Comparison of ENCODE assay signal across 21 cellular contexts in genomic region chr4:19945501-19945900, GRCh38.
DNase-seq lines count a peak whose midpoint lies in the region; ATAC-seq, FAIRE-seq and TF ChIP-seq lines count a peak whose summit lies in the region.
"Had no signal": no experiment of that assay in that cellular context is flagged by ENCODE, and none has a peak within 500 bp of the region (broad histone marks: within the 10 kb centered on the region; RNA-seq: fewer than 3 reads in every experiment).

No MANE protein-coding gene starts in this region.

- H3K79me2 ChIP-seq in ACC112 (ENCODE audit: control insufficient read depth, insufficient read depth, low read length, unreplicated experiment) = no peaks in the 10 kb centered on the region
- no peaks in the 10 kb centered on the region for H3K79me2 ChIP-seq in H1 (ENCODE audit: control insufficient read depth in 1 of 2, insufficient read depth in 2 of 2, low read length in 2 of 2)
- no peaks in the 10 kb centered on the region for H3K79me2 ChIP-seq in keratinocyte (ENCODE audit: control insufficient read depth, insufficient read depth, low read length)

- H3K9ac ChIP-seq in H1 (replicated peaks in 1 of 4; ENCODE audit: extremely low read depth in 1 of 4, low read depth in 3 of 4, low read length in 3 of 4) (no peak overlapping the region), keratinocyte (ENCODE audit: control insufficient read depth, extremely low read depth, insufficient read depth, low read length) (no peak overlapping the region)

- H3K79me1 ChIP-seq in H1 (ENCODE audit: low read depth, low read length) = no peaks in the 10 kb centered on the region

- peaks cover 11% of the 10 kb centered on the region for H3K9me3 Mint-ChIP-seq in stimulated activated effector memory CD8-positive, alpha-beta T cell treated with anti-CD3 and anti-CD28 coated beads, Interleukin-12 subunit alpha, Interleukin-12 subunit beta, amount 100 ng/mL, for 72 hours
- peaks cover 2% of the 10 kb centered on the region for H3K9me3 Mint-ChIP-seq in activated naive CD8-positive, alpha-beta T cell treated with anti-CD3 and anti-CD28 coated beads for 36 hours

- no peak overlapping the region for H2BK120ac ChIP-seq in H1 (replicated peaks; ENCODE audit: low read depth, low read length)

- H3K56ac ChIP-seq in H1 (replicated peaks; ENCODE audit: insufficient read length, low read depth, low read length) = no peak overlapping the region

- H3K27ac ChIP-seq in ACC112 (ENCODE audit: low read depth, low read length) (peak overlapping the region; percentile 83), H1 (ENCODE audit: low read depth, low read length) (no peak overlapping the region), keratinocyte (ENCODE audit: control insufficient read depth, insufficient read depth, low read length) (no peak overlapping the region)
- H3K27ac ChIP-seq: suprapubic skin had no signal

- H3K36me3 ChIP-seq in ACC112 (ENCODE audit: insufficient read depth, low read length) = no peaks in the 10 kb centered on the region
- H3K36me3 ChIP-seq in H1 (ENCODE audit: control insufficient read depth in 2 of 4, insufficient read depth in 4 of 4, low read length in 3 of 4) = no peaks in the 10 kb centered on the region
- no peaks in the 10 kb centered on the region for H3K36me3 ChIP-seq in keratinocyte (ENCODE audit: control insufficient read depth in 2 of 2, extremely low read depth in 1 of 2, insufficient read depth in 2 of 2, low read length in 2 of 2)
- H3K36me3 ChIP-seq: suprapubic skin had no signal

- H3K27me3 ChIP-seq in ACC112 (ENCODE audit: insufficient read depth, low read length) (no peaks in the 10 kb centered on the region), H1 (replicated peaks in 1 of 4; ENCODE audit: control insufficient read depth in 3 of 4, extremely low read depth in 1 of 4, insufficient read depth in 3 of 4, low read length in 3 of 4) (no peaks in the 10 kb centered on the region), keratinocyte (ENCODE audit: control insufficient read depth, extremely low read depth, insufficient read depth, low read length) (no peaks in the 10 kb centered on the region)
- H3K27me3 ChIP-seq: suprapubic skin had no signal

- POLR2A ChIA-PET in H1 (lab: Charles Lee; ENCODE audit: partially characterized antibody) = no interaction called here

- no peaks in the 10 kb centered on the region for H3K9me1 ChIP-seq in keratinocyte (ENCODE audit: control insufficient read depth, extremely low read depth, insufficient read depth, low read length)

- H3K4ac ChIP-seq in H1 (replicated peaks; ENCODE audit: insufficient read length, low read depth, low read length) = no peak overlapping the region

- WGBS in H1 (ENCODE audit: extremely low coverage in 1 of 2, insufficient coverage in 1 of 2, insufficient read length in 1 of 2, insufficient replicate concordance in 2 of 2, low coverage in 1 of 2, low lambda C conversion rate in 2 of 2, missing lambda C conversion rate in 1 of 2), 2 experiments = 80% methylated on average over 2 of the region's 2 CpGs; no CpG with 5 or more reads in 1 of the 2 experiments

- no peak overlapping the region for H2AFZ ChIP-seq in ACC112 (ENCODE audit: low read length, unreplicated experiment)
- H2AFZ ChIP-seq in H1 (ENCODE audit: low read length) = peak overlapping the region; percentile 78; the same call in 1 of the 2 replicates
- no peak overlapping the region for H2AFZ ChIP-seq in keratinocyte (ENCODE audit: control insufficient read depth, low read length)

- no peak overlapping the region for H2BK12ac ChIP-seq in H1 (ENCODE audit: low read depth, low read length)

- no peak overlapping the region for H4K5ac ChIP-seq in H1 (ENCODE audit: insufficient read length, low read depth, low read length)

- H4K8ac ChIP-seq in H1 (ENCODE audit: extremely low read depth, insufficient read depth, low read length) = no peak overlapping the region

- TF ChIP-seq POLR2A in H1 (IDR thresholded peaks at IDR 0.05; ENCODE audit: control extremely low read depth in 1 of 2, low read depth in 2 of 2, low read length in 2 of 2) (no peak), GM12891 (IDR thresholded peaks at IDR 0.05; ENCODE audit: low read depth, low read length) (no peak)

- peaks cover 37% of the 10 kb centered on the region for H3K4me1 ChIP-seq in ACC112 (ENCODE audit: control insufficient read depth, insufficient read depth, low read length, unreplicated experiment)
- peaks cover 0 to 3% (median 0%) of the 10 kb centered on the region in 4 experiments; a peak in 1 of 7 replicates for H3K4me1 ChIP-seq in H1 (replicated peaks in 1 of 4; ENCODE audit: control insufficient read depth in 3 of 4, insufficient read depth in 4 of 4, low read length in 3 of 4)
- peaks cover 15% of the 10 kb centered on the region for H3K4me1 ChIP-seq in keratinocyte (ENCODE audit: control insufficient read depth, extremely low read depth, insufficient read depth, low read length)

- dilution Hi-C loops in keratinocyte (cut with MboI; ENCODE audit: extremely low pct_ligation_motif_present, low sequenced_read_pairs) = no loop called here

- H4K20me1 ChIP-seq in H1 (replicated peaks in 1 of 2; ENCODE audit: control insufficient read depth in 1 of 2, insufficient read depth in 2 of 2, low read length in 2 of 2) = no peaks in the 10 kb centered on the region
- no peaks in the 10 kb centered on the region for H4K20me1 ChIP-seq in keratinocyte (ENCODE audit: control insufficient read depth, extremely low read depth, insufficient read depth, low read length)

- H3K9me3 ChIP-seq in H1 (ENCODE audit: insufficient read depth in 2 of 2, low read depth in 1 of 2, low read length in 1 of 2) = no peaks in the 10 kb centered on the region
- no peaks in the 10 kb centered on the region for H3K9me3 ChIP-seq in keratinocyte (ENCODE audit: control insufficient read depth, low read depth, low read length)
- H3K9me3 ChIP-seq: suprapubic skin had no signal

- no peaks in the 10 kb centered on the region for H3K23me2 ChIP-seq in H1 (ENCODE audit: low read depth, low read length)

- ATAC-seq in stimulated activated effector memory CD8-positive, alpha-beta T cell treated with anti-CD3 and anti-CD28 coated beads, Interleukin-12 subunit alpha, Interleukin-12 subunit beta, amount 100 ng/mL, for 72 hours = no peak
- ATAC-seq in HG03460 (IDR thresholded peaks at IDR 0.05; ENCODE audit: unreplicated experiment) = no peak
- ATAC-seq: activated CD8-positive, alpha-beta memory T cell treated with anti-CD3 and anti-CD28 coated beads, Interleukin-2, amount 10 ng/mL, durations not matched to agents 7 days and 5 days; left ventricle myocardium superior had no signal

- peak; percentile 50 for DNase-seq in M059J (ENCODE audit: low read depth)
- no peak for DNase-seq in H1 (ENCODE audit: low read depth in 1 of 2, low spot score in 2 of 2)
- no peak for DNase-seq in keratinocyte (ENCODE audit: low read depth, low spot score)
- DNase-seq in GM12891 (ENCODE audit: insufficient read length, low spot score) = no peak
- no peak for DNase-seq in stimulated activated effector memory CD8-positive, alpha-beta T cell treated with anti-CD3 and anti-CD28 coated beads, Interleukin-12 subunit alpha, Interleukin-12 subunit beta, amount 100 ng/mL, for 72 hours (ENCODE audit: low spot score in 2 of 2)
- DNase-seq in activated naive CD8-positive, alpha-beta T cell treated with anti-CD3 and anti-CD28 coated beads for 36 hours = no peak
- DNase-seq: activated CD4-positive, alpha-beta T cell treated with anti-CD3 and anti-CD28 coated beads for 48 hours; activated CD8-positive, alpha-beta memory T cell treated with anti-CD3 and anti-CD28 coated beads, Interleukin-2, amount 10 ng/mL, durations not matched to agents 7 days and 5 days; left ventricle myocardium superior; NCI-H1694 treated with DMSO at 0.1 percent for 48 hours; NCI-H748 treated with DMSO at 0.1 percent for 48 hours; OCI-M1; retina; SHP77 treated with DMSO at 0.1 percent for 48 hours; T-helper 1 cell had no signal

- TF ChIP-seq CTCF in H1 (IDR thresholded peaks at IDR 0.05; ENCODE audit: control extremely low read depth in 1 of 3, insufficient read depth in 1 of 3, low read depth in 1 of 3, low read length in 3 of 3) (no peak), keratinocyte (optimal IDR thresholded peaks at IDR 0.05 in 1 of 3, IDR thresholded peaks at IDR 0.05 in 1 of 3, conservative IDR thresholded peaks at IDR 0.05 in 1 of 3; ENCODE audit: extremely low read depth in 1 of 3, insufficient read depth in 2 of 3, low read length in 3 of 3) (no peak)

- no peak overlapping the region for H2BK5ac ChIP-seq in H1 (ENCODE audit: low read depth, low read length)

- no peak overlapping the region for H3K4me2 ChIP-seq in H1 (ENCODE audit: insufficient read depth in 1 of 2, low read depth in 2 of 2, low read length in 2 of 2)
- H3K4me2 ChIP-seq in keratinocyte (ENCODE audit: control insufficient read depth, extremely low read depth, insufficient read depth, low read depth, low read length) = peak overlapping the region; percentile 50

- H3K14ac ChIP-seq in H1 (ENCODE audit: insufficient read length) = no peak overlapping the region

- H2BK15ac ChIP-seq in H1 (ENCODE audit: low read length) = no peak overlapping the region

- FAIRE-seq in H1 (lab: Jason Lieb, UNC) (no peak), keratinocyte (lab: Jason Lieb, UNC) (no peak), GM12891 (lab: Jason Lieb, UNC) (no peak)
- FAIRE-seq: A204.1, D721Med had no signal

- H3K36me3 Mint-ChIP-seq in stimulated activated effector memory CD8-positive, alpha-beta T cell treated with anti-CD3 and anti-CD28 coated beads, Interleukin-12 subunit alpha, Interleukin-12 subunit beta, amount 100 ng/mL, for 72 hours = no peaks in the 10 kb centered on the region
- H3K36me3 Mint-ChIP-seq in activated naive CD8-positive, alpha-beta T cell treated with anti-CD3 and anti-CD28 coated beads for 36 hours = no peaks in the 10 kb centered on the region
- H3K36me3 Mint-ChIP-seq: activated CD8-positive, alpha-beta memory T cell treated with anti-CD3 and anti-CD28 coated beads, Interleukin-2, amount 10 ng/mL, durations not matched to agents 7 days and 5 days had no signal

- no peak overlapping the region for H4K91ac ChIP-seq in H1 (replicated peaks; ENCODE audit: insufficient read length, low read length)

- no peak overlapping the region for H3K18ac ChIP-seq in H1 (ENCODE audit: extremely low read depth, low read length)

- TF ChIP-seq RAD21 in H1 (IDR thresholded peaks at IDR 0.05 in 1 of 2, conservative IDR thresholded peaks at IDR 0.05 in 1 of 2; ENCODE audit: low read depth in 2 of 2, low read length in 2 of 2) = no peak

- H3K4me3 ChIP-seq in ACC112 (ENCODE audit: low read depth, low read length) (peak overlapping the region; percentile 54), H1 (ENCODE audit: extremely low read depth in 1 of 4, insufficient read depth in 2 of 4, low read depth in 3 of 4, low read length in 4 of 4) (no peak overlapping the region), keratinocyte (ENCODE audit: control insufficient read depth in 2 of 3, extremely low read depth in 1 of 3, insufficient read depth in 2 of 3, low read depth in 1 of 3, low read length in 3 of 3) (peak overlapping the region in 1 of 3 experiments; percentile 32)
- H3K4me3 ChIP-seq: suprapubic skin had no signal

- no peak overlapping the region for H2AK5ac ChIP-seq in H1 (ENCODE audit: low read depth, low read length)

- CTCF ChIA-PET in H1 (lab: Charles Lee; ENCODE audit: partially characterized antibody) = no interaction called here

- no peak for TF ChIP-seq EP300 in H1 (IDR thresholded peaks at IDR 0.05; ENCODE audit: borderline replicate concordance in 1 of 2, low read depth in 2 of 2, low read length in 2 of 2)

- no peaks in the 10 kb centered on the region for H3K4me1 Mint-ChIP-seq in stimulated activated effector memory CD8-positive, alpha-beta T cell treated with anti-CD3 and anti-CD28 coated beads, Interleukin-12 subunit alpha, Interleukin-12 subunit beta, amount 100 ng/mL, for 72 hours
- H3K4me1 Mint-ChIP-seq in activated naive CD8-positive, alpha-beta T cell treated with anti-CD3 and anti-CD28 coated beads for 36 hours = no peaks in the 10 kb centered on the region
- H3K4me1 Mint-ChIP-seq: activated CD8-positive, alpha-beta memory T cell treated with anti-CD3 and anti-CD28 coated beads, Interleukin-2, amount 10 ng/mL, durations not matched to agents 7 days and 5 days had no signal

- no peak overlapping the region for H3K23ac ChIP-seq in H1 (ENCODE audit: insufficient read length)

- no peak overlapping the region for H2BK20ac ChIP-seq in H1 (ENCODE audit: low read length)

- H3K27me3 Mint-ChIP-seq in activated naive CD8-positive, alpha-beta T cell treated with anti-CD3 and anti-CD28 coated beads for 36 hours = no peaks in the 10 kb centered on the region
- H3K27me3 Mint-ChIP-seq: activated CD8-positive, alpha-beta memory T cell treated with anti-CD3 and anti-CD28 coated beads, Interleukin-2, amount 10 ng/mL, durations not matched to agents 7 days and 5 days had no signal

- H3K27ac Mint-ChIP-seq in stimulated activated effector memory CD8-positive, alpha-beta T cell treated with anti-CD3 and anti-CD28 coated beads, Interleukin-12 subunit alpha, Interleukin-12 subunit beta, amount 100 ng/mL, for 72 hours = no peak overlapping the region
- no peak overlapping the region for H3K27ac Mint-ChIP-seq in activated naive CD8-positive, alpha-beta T cell treated with anti-CD3 and anti-CD28 coated beads for 36 hours
- H3K27ac Mint-ChIP-seq: activated CD8-positive, alpha-beta memory T cell treated with anti-CD3 and anti-CD28 coated beads, Interleukin-2, amount 10 ng/mL, durations not matched to agents 7 days and 5 days; activated T-helper 2 cell treated with anti-CD3 and anti-CD28 coated beads, Interferon-gamma antibody, Interleukin-2, Interleukin-4, amounts not matched to agents 10 μg/mL and 5 μg/mL and 100 μg/mL, durations not matched to agents 14 hours and 24 hours and 36 hours had no signal

- H3K4me3 Mint-ChIP-seq in stimulated activated effector memory CD8-positive, alpha-beta T cell treated with anti-CD3 and anti-CD28 coated beads, Interleukin-12 subunit alpha, Interleukin-12 subunit beta, amount 100 ng/mL, for 72 hours = no peak overlapping the region
- no peak overlapping the region for H3K4me3 Mint-ChIP-seq in activated naive CD8-positive, alpha-beta T cell treated with anti-CD3 and anti-CD28 coated beads for 36 hours
- H3K4me3 Mint-ChIP-seq: activated CD8-positive, alpha-beta memory T cell treated with anti-CD3 and anti-CD28 coated beads, Interleukin-2, amount 10 ng/mL, durations not matched to agents 7 days and 5 days had no signal
